Comparison of ENCODE assay signal across 9 cellular contexts in genomic region chr19:50718255-50719118, GRCh38. TPM values are rescaled to one million over a fixed set of nuclear protein-coding genes. Genes with fewer than 3 reads are reported as not detected.
A peak's percentile ranks its signal among the peaks of the same experiment; 100 is the strongest.
DNase-seq lines count a peak whose midpoint lies in the region; ATAC-seq, FAIRE-seq and TF ChIP-seq lines count a peak whose summit lies in the region.
"Had no signal": no experiment of that assay in that cellular context is flagged by ENCODE, and none has a peak within 500 bp of the region (broad histone marks: within the 10 kb centered on the region; RNA-seq: fewer than 3 reads in every experiment).

No MANE protein-coding gene starts in this region.

- H3K4me3 ChIP-seq in BJ (ENCODE audit: low read depth, low read length) (peak overlapping the region; percentile 56), IMR-90 (ENCODE audit: insufficient read depth, low read depth, low read length) (peak overlapping the region; percentile 54), neuron (ENCODE audit: low read length) (peak overlapping the region; percentile 47), kidney (ENCODE audit: low read length in 2 of 2) (no peak overlapping the region)

- no peaks in the 10 kb centered on the region for H3K9me3 ChIP-seq in IMR-90 (ENCODE audit: control insufficient read depth, insufficient read depth, low read length)
- H3K9me3 ChIP-seq in neuron (ENCODE audit: low read length) = no peaks in the 10 kb centered on the region
- no peaks in the 10 kb centered on the region for H3K9me3 ChIP-seq in kidney (ENCODE audit: control insufficient read depth in 1 of 2, low read length in 2 of 2)

- FAIRE-seq in kidney (lab: Jason Lieb, UNC) = no peak

- TF ChIP-seq CTCF in BJ (IDR thresholded peaks at IDR 0.05; ENCODE audit: insufficient read depth, low read depth, low read length) = no peak
- TF ChIP-seq CTCF in IMR-90 (conservative IDR thresholded peaks at IDR 0.05; ENCODE audit: low read depth, low read length) = no peak
- no peak for TF ChIP-seq CTCF in kidney (IDR thresholded peaks at IDR 0.05; ENCODE audit: borderline replicate concordance, extremely low read depth, insufficient read depth)

- H3K9ac ChIP-seq in IMR-90 (ENCODE audit: low read depth, low read length) = 0 out of 2 replicates have a peak overlapping the region, but pooled peaks have one; percentile 16
- no peak overlapping the region for H3K9ac ChIP-seq in kidney (ENCODE audit: low read length in 2 of 2)

- H4K20me1 ChIP-seq in IMR-90 (ENCODE audit: insufficient read depth, low read length) = 0 out of 2 replicates have a peak, but pooled peaks cover 3% of the 10 kb centered on the region

- in situ Hi-C loops in IMR-90 (cut with MboI; ENCODE audit: low sequenced_read_pairs) = no loop called here

- H2AFZ ChIP-seq in IMR-90 (replicated peaks; ENCODE audit: low read length, poor library complexity) (peak overlapping the region; percentile 91), neuron (ENCODE audit: low read depth, low read length) (no peak overlapping the region)

- no peak for DNase-seq in BJ (ENCODE audit: low read depth)
- DNase-seq in IMR-90 = no peak
- peak; percentile 19 for DNase-seq in effector CD8-positive, alpha-beta T cell (lab: John Stamatoyannopoulos, UW)
- DNase-seq in kidney = no peak
- DNase-seq in D341Med (ENCODE audit: low spot score) = no peak

- no TSS peak for BruUV-seq in IMR-90 (replicated peaks; lab: Mats Ljungman, UMichigan)

- no peak overlapping the region for H2BK120ac ChIP-seq in IMR-90 (ENCODE audit: low read depth, low read length)

- H4K8ac ChIP-seq in IMR-90 (ENCODE audit: low read depth in 2 of 2, low read length in 2 of 2) = no peak overlapping the region

- no peak for TF ChIP-seq POLR2A in IMR-90 (IDR thresholded peaks at IDR 0.05; ENCODE audit: low read depth, low read length)

- H3K36me3 ChIP-seq in BJ (ENCODE audit: control insufficient read depth, insufficient read depth, low read length) (no peaks in the 10 kb centered on the region; the same call in 1 of the 2 replicates), IMR-90 (ENCODE audit: control insufficient read depth, insufficient read depth, low read length) (no peaks in the 10 kb centered on the region), neuron (ENCODE audit: insufficient read depth, low read length) (no peaks in the 10 kb centered on the region), kidney (ENCODE audit: control insufficient read depth in 1 of 2, insufficient read depth in 2 of 2, low read length in 2 of 2) (no peaks in the 10 kb centered on the region)

- H3K56ac ChIP-seq in IMR-90 (ENCODE audit: extremely low read depth, insufficient read depth, low read length) = no peak overlapping the region

- no peak overlapping the region for H3K18ac ChIP-seq in IMR-90 (ENCODE audit: low read depth, low read length)

- TF ChIP-seq RAD21 in IMR-90 (IDR thresholded peaks at IDR 0.05; ENCODE audit: low read length) = no peak

- H3K4me1 ChIP-seq in IMR-90 (ENCODE audit: control insufficient read depth, insufficient read depth, low read length) (peaks cover 13% of the 10 kb centered on the region), neuron (ENCODE audit: insufficient read depth, low read length) (peaks cover 13% of the 10 kb centered on the region), kidney (ENCODE audit: control insufficient read depth in 1 of 2, insufficient read depth in 1 of 2, low read depth in 1 of 2, low read length in 2 of 2) (no peaks in the 10 kb centered on the region)

- peak overlapping the region; percentile 81 for H3K4me2 ChIP-seq in IMR-90 (ENCODE audit: low read depth, low read length)

- POLR2A ChIA-PET in BJ (lab: Charles Lee) = no interaction called here
- POLR2A ChIA-PET in IMR-90 (lab: Charles Lee; ENCODE audit: unreplicated experiment) = no interaction called here

- H3K4ac ChIP-seq in IMR-90 (ENCODE audit: low read depth, low read length) = no peak overlapping the region

- WGBS in IMR-90 (ENCODE audit: extremely low coverage in 2 of 2, insufficient read length in 1 of 2), 2 experiments = 0% methylated on average over 15 of the region's 74 CpGs; no CpG with 5 or more reads in 1 of the 2 experiments

- dilution Hi-C loops in IMR-90 (cut with HindIII; ENCODE audit: low sequenced_read_pairs, unreplicated experiment) = no loop called here

- H3K23ac ChIP-seq in IMR-90 (ENCODE audit: low read depth, low read length) = no peak overlapping the region

- intact Hi-C loops in IMR-90 (cut with micrococcal nuclease) = no loop called here
- intact Hi-C loops in kidney (cut with DNase I) = no loop called here

- no peak overlapping the region for H4K91ac ChIP-seq in IMR-90 (ENCODE audit: insufficient read depth, low read depth, low read length)

- H4K5ac ChIP-seq in IMR-90 (ENCODE audit: low read depth, low read length) = no peak overlapping the region

- peaks cover under 1 to 27% of the 10 kb centered on the region in 2 experiments; a peak in 3 of 4 replicates for H3K79me1 ChIP-seq in IMR-90 (ENCODE audit: low read depth in 1 of 2, low read length in 2 of 2)

- H3K27ac ChIP-seq in IMR-90 (ENCODE audit: insufficient read depth, low read length) (no peak overlapping the region; the same call in 1 of the 2 replicates), kidney (ENCODE audit: low read depth in 2 of 2, low read length in 2 of 2) (no peak overlapping the region)
- H3K27ac ChIP-seq: VCaP had no signal

- peak; percentile 10; the same call in 1 of the 2 replicates for ATAC-seq in IMR-90 (ENCODE audit: low read depth)
- ATAC-seq in GM21515 (IDR thresholded peaks at IDR 0.05; ENCODE audit: unreplicated experiment) = no peak
- ATAC-seq in GM18870 (IDR thresholded peaks at IDR 0.05; ENCODE audit: unreplicated experiment) = no peak

- H2BK15ac ChIP-seq in IMR-90 (ENCODE audit: low read depth, low read length) = no peak overlapping the region

- no peak overlapping the region for H3K14ac ChIP-seq in IMR-90 (replicated peaks; ENCODE audit: low read depth, low read length)

- no peak overlapping the region for H2BK20ac ChIP-seq in IMR-90 (ENCODE audit: low read depth, low read length)

- H3K9me1 ChIP-seq in IMR-90 (ENCODE audit: insufficient read depth, low read length) = peaks cover 18% of the 10 kb centered on the region

- H2BK5ac ChIP-seq in IMR-90 (ENCODE audit: low read depth, low read length, poor library complexity, severe bottlenecking) = no peak overlapping the region

- H2AK9ac ChIP-seq in IMR-90 (replicated peaks; ENCODE audit: low read depth, low read length, poor library complexity) = no peak overlapping the region

- H3K27me3 ChIP-seq in BJ (ENCODE audit: control insufficient read depth, insufficient read depth, low read length) = no peaks in the 10 kb centered on the region
- no peaks in the 10 kb centered on the region for H3K27me3 ChIP-seq in IMR-90 (ENCODE audit: control insufficient read depth, insufficient read depth, low read length)
- H3K27me3 ChIP-seq in neuron (ENCODE audit: insufficient read depth, low read length) = peaks cover 19% of the 10 kb centered on the region

- H2AK5ac ChIP-seq in IMR-90 (ENCODE audit: low read depth, low read length) = no peak overlapping the region

- CTCF ChIA-PET in BJ (lab: Yijun Ruan, JAX) = interaction anchor here (0.9 to 1.0 kb wide), 2 partner anchors 13 to 65 kb away, joined by 3 to 4 read pairs; no protein-coding TSS in a partner anchor
- CTCF ChIA-PET in IMR-90 (lab: Yijun Ruan, JAX) = interaction anchor here (0.5 to 1.1 kb wide), 2 partner anchors 13 to 571 kb away, joined by 3 to 4 read pairs; no protein-coding TSS in a partner anchor

TF ChIP-seq in IMR-90, 13 proteins besides CTCF, POLR2A, EP300 and RAD21:
- TF ChIP-seq RCOR1 (IDR thresholded peaks at IDR 0.05; ENCODE audit: insufficient replicate concordance, low read length) (no peak), MAZ (IDR thresholded peaks at IDR 0.05; ENCODE audit: borderline replicate concordance, low read depth, low read length) (peak; percentile 77), SMC3 (IDR thresholded peaks at IDR 0.05; ENCODE audit: low read depth, low read length) (no peak), BHLHE40 (IDR thresholded peaks at IDR 0.05; ENCODE audit: low read depth, low read length) (peak; percentile 46), MXI1 (IDR thresholded peaks at IDR 0.05; ENCODE audit: borderline replicate concordance, low read depth, low read length) (0 out of 2 replicates have a peak, but pooled peaks have one; percentile 17)

RNA-seq across cellular contexts. Expression of gene SHANK1, which starts 1.1 kb away (rescaled TPM):
- 1.6 and 1.8 TPM in 2 replicates for polyA plus RNA-seq in BJ (2011; rRNA removed)
- 3.4 and 4.1 TPM in 2 replicates for polyA minus RNA-seq in BJ (2011; rRNA and poly(A)+ RNA removed)
- 4.7 and 6.1 TPM in 2 replicates for total RNA-seq in IMR-90 (2012; rRNA removed)
- 6.7 and 7.6 TPM in 2 replicates for polyA plus RNA-seq in IMR-90 (2012; rRNA removed)
- 3.5 and 7.3 TPM in 2 replicates for polyA plus RNA-seq in IMR-90 (2012; cell fraction: cytosol; rRNA removed)
- polyA plus RNA-seq in IMR-90 (2012; cell fraction: nucleus; rRNA removed; ENCODE audit: low replicate concordance) = 20.6 and 30.1 TPM in 2 replicates
- 0.35 TPM for total RNA-seq in kidney
- 0.24 TPM for polyA plus RNA-seq in kidney (ENCODE audit: insufficient read depth, low read depth, low replicate concordance)

RNA-seq across cellular contexts. Expression of gene CLEC11A, which starts 4.7 kb away (rescaled TPM):
- 82.0 and 136 TPM in 2 replicates for polyA plus RNA-seq in BJ (2011; rRNA removed)
- 6.6 and 9.7 TPM in 2 replicates for polyA minus RNA-seq in BJ (2011; rRNA and poly(A)+ RNA removed)
- 17.0 and 19.2 TPM in 2 replicates for total RNA-seq in IMR-90 (2012; rRNA removed)
- 152 and 223 TPM in 2 replicates for polyA plus RNA-seq in IMR-90 (2012; rRNA removed)
- 190 and 348 TPM in 2 replicates for polyA plus RNA-seq in IMR-90 (2012; cell fraction: cytosol; rRNA removed)
- polyA plus RNA-seq in IMR-90 (2012; cell fraction: nucleus; rRNA removed; ENCODE audit: low replicate concordance) = 394 and 1,182 TPM in 2 replicates
- 9.6 TPM for total RNA-seq in kidney
- 24.5 TPM for polyA plus RNA-seq in kidney (ENCODE audit: insufficient read depth, low read depth, low replicate concordance)

RNA-seq across cellular contexts. Expression of gene GPR32, which starts 51.8 kb away (rescaled TPM):
- polyA plus RNA-seq in BJ (2011; rRNA removed) = not detected in 2 replicates
- not detected in 2 replicates for polyA minus RNA-seq in BJ (2011; rRNA and poly(A)+ RNA removed)
- not detected in 2 replicates for total RNA-seq in IMR-90 (2012; rRNA removed)
- polyA plus RNA-seq in IMR-90 (2012; rRNA removed) = not detected in 2 replicates
- not detected in 2 replicates for polyA plus RNA-seq in IMR-90 (2012; cell fraction: cytosol; rRNA removed)
- not detected in 2 replicates for polyA plus RNA-seq in IMR-90 (2012; cell fraction: nucleus; rRNA removed; ENCODE audit: low replicate concordance)
- not detected for total RNA-seq in kidney
- not detected for polyA plus RNA-seq in kidney (ENCODE audit: insufficient read depth, low read depth, low replicate concordance)

Comparison
In these comparisons a context has a peak if more than half of its experiments do, and no peak if none do; other contexts are left out.
1. H3K4me3 ChIP-seq: peak in BJ (single experiment), IMR-90 (single experiment) and neuron (single experiment); none in kidney (0 of 2).